Comparison of ENCODE assay signal across 15 cellular contexts in the genomic region with DNA sequence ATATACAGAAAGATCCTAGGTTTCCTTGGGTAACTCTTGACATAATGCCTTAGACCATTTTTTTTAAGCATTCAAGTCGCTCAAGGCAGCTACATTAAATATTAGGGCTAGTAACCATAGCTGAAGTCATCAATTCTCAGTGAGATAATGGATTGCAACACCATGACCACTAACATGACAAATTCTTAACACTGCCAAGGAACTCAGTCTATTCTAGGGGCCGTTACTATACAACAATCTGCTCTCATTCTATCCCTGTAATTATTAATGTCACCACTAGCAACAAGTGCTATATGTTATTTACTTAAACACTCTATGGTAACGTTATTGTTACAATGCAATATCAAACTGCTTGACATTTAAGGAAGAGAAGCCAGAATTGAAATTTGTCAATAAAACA. TPM values are rescaled to one million over a fixed set of nuclear protein-coding genes. Genes with fewer than 3 reads are reported as not detected.
DNase-seq lines count a peak whose midpoint lies in the region; ATAC-seq and TF ChIP-seq lines count a peak whose summit lies in the region.
"Had no signal": no experiment of that assay in that cellular context is flagged by ENCODE, and none has a peak within 500 bp of the region (broad histone marks: within the 10 kb centered on the region; RNA-seq: fewer than 3 reads in every experiment).

No MANE protein-coding gene starts in this region.

- no peaks in the 10 kb centered on the region for H3K9me3 ChIP-seq in T-helper 17 cell (ENCODE audit: control insufficient read depth, low read length, poor library complexity, severe bottlenecking)
- H3K9me3 ChIP-seq: esophagus muscularis mucosa, SJSA1 had no signal

- no peak overlapping the region for H3K4me3 ChIP-seq in foreskin fibroblast (ENCODE audit: low read depth in 1 of 2, low read length in 2 of 2)
- H3K4me3 ChIP-seq: esophagus muscularis mucosa, SJSA1 had no signal

- peaks cover 72% of the 10 kb centered on the region for H3K27me3 Mint-ChIP-seq in T-helper 17 cell

- peaks cover 3% of the 10 kb centered on the region for H3K36me3 Mint-ChIP-seq in T-helper 17 cell (ENCODE audit: low read depth)

- no peak for TF ChIP-seq CTCF in foreskin fibroblast (IDR thresholded peaks at IDR 0.05; ENCODE audit: low read depth, low read length)

- ATAC-seq in T-helper 17 cell (no peak), HG03460 (IDR thresholded peaks at IDR 0.05; ENCODE audit: unreplicated experiment) (no peak)

- peak; percentile 21 for DNase-seq in DMS153 treated with DMSO at 0.1 percent for 48 hours (lab: John Stamatoyannopoulos, UW; ENCODE audit: unreplicated experiment)
- peak; percentile 23 to 48 for DNase-seq in Kasumi-1 (lab: John Stamatoyannopoulos, UW)
- DNase-seq in RPMI7951 (ENCODE audit: low read depth): peak; percentile 41
- DNase-seq in foreskin fibroblast: peak; percentile 55 to 76
- no peak for DNase-seq in anterior cingulate cortex (lab: John Stamatoyannopoulos, UW)
- no peak for DNase-seq in activated T-cell treated with anti-CD3 and anti-CD28 coated beads for 4 hours
- no peak for DNase-seq in T-helper 17 cell
- DNase-seq: activated CD4-positive, CD25-positive, alpha-beta regulatory T cell; activated T-cell treated with anti-CD3 and anti-CD28 coated beads, Interleukin-2, amount 50 U/mL, for 48 hours; Calu3; caudate nucleus; NCI-H1694 treated with DMSO at 0.1 percent for 48 hours had no signal

- H3K4me1 Mint-ChIP-seq in T-helper 17 cell: peaks cover 7% of the 10 kb centered on the region

- no peak overlapping the region for H3K27ac Mint-ChIP-seq in T-helper 17 cell

- H3K4me3 Mint-ChIP-seq in T-helper 17 cell: no peak overlapping the region

RNA-seq across cellular contexts. Expression of a gene that starts 3.2 kb away (rescaled TPM):
- total RNA-seq in RPMI7951 (2014; rRNA removed; shearing (Covaris generic)): 0.48 and 0.78 TPM in 2 replicates
- total RNA-seq in T-helper 17 cell: under 1 TPM; 0.55 to 0.62 TPM

Comparison
In these comparisons a context has a peak if more than half of its experiments do, and no peak if none do; other contexts are left out.
1. DNase-seq: peak in DMS153 treated with DMSO at 0.1 percent for 48 hours (single experiment), Kasumi-1 (2 of 2), RPMI7951 (single experiment) and foreskin fibroblast (2 of 2); none in anterior cingulate cortex (0 of 58), activated T-cell treated with anti-CD3 and anti-CD28 coated beads for 4 hours (single experiment) and T-helper 17 cell (0 of 3).